Comparison of ENCODE assay signal across 8 cellular contexts in the genomic region with DNA sequence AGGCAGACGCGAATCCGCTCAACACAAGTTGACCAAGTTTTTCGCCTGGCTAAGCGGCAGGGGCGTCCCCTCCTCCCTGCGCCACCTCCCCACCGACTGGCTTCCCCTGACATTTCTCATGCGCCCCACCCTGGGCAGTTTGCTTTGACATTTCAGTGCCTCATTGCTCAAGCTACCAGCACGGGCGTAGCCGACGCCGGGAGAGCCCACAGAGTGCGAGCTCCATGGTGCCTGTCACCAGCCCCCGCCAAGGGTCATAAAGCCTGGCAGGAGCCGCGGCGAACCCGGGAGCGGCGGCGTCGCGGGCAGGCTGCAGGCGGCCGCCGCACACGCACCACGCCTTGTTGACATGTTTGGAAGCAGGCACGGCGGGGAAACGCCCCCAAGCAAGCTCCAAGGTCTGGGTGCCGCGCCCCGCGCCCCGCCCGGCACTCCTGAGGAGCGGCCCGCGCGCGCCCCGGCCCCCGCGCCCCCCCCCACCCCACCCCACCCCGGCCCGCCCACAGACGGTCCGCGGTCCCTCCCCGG. TPM values are rescaled to one million over a fixed set of nuclear protein-coding genes. Genes with fewer than 3 reads are reported as not detected.
DNase-seq lines count a peak whose midpoint lies in the region; TF ChIP-seq lines count a peak whose summit lies in the region.

No MANE protein-coding gene starts in this region.

- H3K4me1 Mint-ChIP-seq in Caco-2 (ENCODE audit: low read depth, unreplicated experiment) (peaks cover 20% of the 10 kb centered on the region), neural crest cell (peaks cover 63% of the 10 kb centered on the region)
- peaks cover 56% of the 10 kb centered on the region for H3K4me1 Mint-ChIP-seq in activated T-helper 2 cell treated with anti-CD3 and anti-CD28 coated beads, Interferon-gamma antibody, Interleukin-2, Interleukin-4, amounts not matched to agents 10 μg/mL and 5 μg/mL and 100 μg/mL, durations not matched to agents 14 hours and 24 hours and 36 hours (ENCODE audit: low read depth)

- intact Hi-C loops in Caco-2 (cut with micrococcal nuclease; ENCODE audit: unreplicated experiment) = loop anchor here (2.0 kb wide), 1 partner anchor 300 kb away; a partner anchor contains a TSS
- intact Hi-C loops in activated T-helper 2 cell treated with anti-CD3 and anti-CD28 coated beads, Interferon-gamma antibody, Interleukin-2, Interleukin-4, amounts not matched to agents 10 μg/mL and 5 μg/mL and 100 μg/mL, durations not matched to agents 14 hours and 24 hours and 36 hours (cut with micrococcal nuclease) = loop anchor here (2.0 to 10.0 kb wide), 5 partner anchors 158 to 1712 kb away; a partner anchor contains a TSS

- no peaks in the 10 kb centered on the region for H3K36me3 Mint-ChIP-seq in Caco-2 (ENCODE audit: insufficient read depth, unreplicated experiment)
- peaks cover 25% of the 10 kb centered on the region for H3K36me3 Mint-ChIP-seq in activated T-helper 2 cell treated with anti-CD3 and anti-CD28 coated beads, Interferon-gamma antibody, Interleukin-2, Interleukin-4, amounts not matched to agents 10 μg/mL and 5 μg/mL and 100 μg/mL, durations not matched to agents 14 hours and 24 hours and 36 hours (ENCODE audit: low read depth)
- peaks cover 3% of the 10 kb centered on the region for H3K36me3 Mint-ChIP-seq in neural crest cell (ENCODE audit: low read depth)

- H3K4me1 ChIP-seq in Caco-2 (peaks cover 22% of the 10 kb centered on the region), stomach smooth muscle (ENCODE audit: control insufficient read depth, insufficient read depth, low read length) (peaks cover 11% of the 10 kb centered on the region)

- peak overlapping the region; percentile 50 for H3K27ac ChIP-seq in stomach smooth muscle (ENCODE audit: low read length)

- TF ChIP-seq CTCF in Caco-2 (IDR thresholded peaks at IDR 0.05; ENCODE audit: insufficient read depth in 1 of 2, low read depth in 1 of 2, low read length in 1 of 2, severe bottlenecking in 1 of 2, unreplicated experiment in 1 of 2) (no peak), GM20000 (IDR thresholded peaks at IDR 0.05; ENCODE audit: extremely low read depth, missing control alignments) (no peak), neural crest cell (conservative IDR thresholded peaks at IDR 0.05) (no peak)

- H3K9ac ChIP-seq in stomach smooth muscle (ENCODE audit: low read length in 2 of 2) = peak overlapping the region; percentile 62 to 73

- H3K9me3 ChIP-seq in Caco-2 (no peaks in the 10 kb centered on the region), stomach smooth muscle (ENCODE audit: control insufficient read depth in 2 of 2, low read length in 2 of 2) (no peaks in the 10 kb centered on the region)

- H3K27me3 Mint-ChIP-seq in Caco-2 (ENCODE audit: insufficient read depth, unreplicated experiment) (no peaks in the 10 kb centered on the region), neural crest cell (ENCODE audit: low read depth) (no peaks in the 10 kb centered on the region)
- H3K27me3 Mint-ChIP-seq in activated T-helper 2 cell treated with anti-CD3 and anti-CD28 coated beads, Interferon-gamma antibody, Interleukin-2, Interleukin-4, amounts not matched to agents 10 μg/mL and 5 μg/mL and 100 μg/mL, durations not matched to agents 14 hours and 24 hours and 36 hours (ENCODE audit: low read depth) = no peaks in the 10 kb centered on the region

- H3K27me3 ChIP-seq in Caco-2 (replicated peaks; ENCODE audit: control insufficient read depth, insufficient read depth, low read length) = no peaks in the 10 kb centered on the region
- no peaks in the 10 kb centered on the region for H3K27me3 ChIP-seq in stomach smooth muscle (ENCODE audit: control insufficient read depth in 1 of 2, insufficient read depth in 2 of 2, low read length in 2 of 2)

- H3K9me3 Mint-ChIP-seq in Caco-2 (ENCODE audit: unreplicated experiment) = no peaks in the 10 kb centered on the region
- H3K9me3 Mint-ChIP-seq in activated T-helper 2 cell treated with anti-CD3 and anti-CD28 coated beads, Interferon-gamma antibody, Interleukin-2, Interleukin-4, amounts not matched to agents 10 μg/mL and 5 μg/mL and 100 μg/mL, durations not matched to agents 14 hours and 24 hours and 36 hours = no peaks in the 10 kb centered on the region
- no peaks in the 10 kb centered on the region for H3K9me3 Mint-ChIP-seq in neural crest cell

- no peaks in the 10 kb centered on the region; the same call in 1 of the 2 replicates for H3K36me3 ChIP-seq in Caco-2 (ENCODE audit: control insufficient read depth, insufficient read depth, low read length)
- H3K36me3 ChIP-seq in stomach smooth muscle (ENCODE audit: control insufficient read depth in 2 of 2, insufficient read depth in 2 of 2, low read length in 2 of 2) = no peaks in the 10 kb centered on the region

- BruUV-seq in Caco-2 (replicated peaks; lab: Mats Ljungman, UMichigan) = no TSS peak

- CTCF ChIA-PET in Caco-2 (lab: Charles Lee) = interaction anchor here (0.6 kb wide), 2 partner anchors 304 to 540 kb away, joined by 3 to 4 read pairs; no protein-coding TSS in a partner anchor

- H3K4me3 ChIP-seq in Caco-2 (ENCODE audit: low read depth, low read length) = peak overlapping the region; percentile 98
- H3K4me3 ChIP-seq in stomach smooth muscle (ENCODE audit: low read length in 2 of 2) = peak overlapping the region; percentile 80 to 90

- H3K27ac Mint-ChIP-seq in Caco-2 (ENCODE audit: unreplicated experiment) (peak overlapping the region; percentile 88), neural crest cell (ENCODE audit: unreplicated experiment) (peak overlapping the region; percentile 87)
- H3K27ac Mint-ChIP-seq in activated T-helper 2 cell treated with anti-CD3 and anti-CD28 coated beads, Interferon-gamma antibody, Interleukin-2, Interleukin-4, amounts not matched to agents 10 μg/mL and 5 μg/mL and 100 μg/mL, durations not matched to agents 14 hours and 24 hours and 36 hours = peak overlapping the region; percentile 95

- DNase-seq in Caco-2 (peak; percentile 83 to 85), GM20000 (ENCODE audit: low spot score) (peak; percentile 83), HT-29 (ENCODE audit: low spot score) (peak; percentile 86), RKO (ENCODE audit: low spot score) (peak; percentile 87), fibroblast of the conjunctiva (ENCODE audit: low read depth) (peak; percentile 38), neural crest cell (ENCODE audit: low read depth, low spot score) (peak; percentile 38)
- peak; percentile 81 for DNase-seq in activated T-helper 2 cell treated with anti-CD3 and anti-CD28 coated beads, Interferon-gamma antibody, Interleukin-2, Interleukin-4, amounts not matched to agents 10 μg/mL and 5 μg/mL and 100 μg/mL, durations not matched to agents 14 hours and 24 hours and 36 hours (ENCODE audit: low spot score)

- POLR2A ChIA-PET in Caco-2 (lab: Charles Lee) = interaction anchor here (0.6 to 1.3 kb wide), 3 partner anchors 16 to 324 kb away, joined by 4 to 8 read pairs (median 7); no protein-coding TSS in a partner anchor

- H3K4me3 Mint-ChIP-seq in Caco-2 (ENCODE audit: unreplicated experiment) (peak overlapping the region; percentile 87), neural crest cell (peak overlapping the region; percentile 96)
- peak overlapping the region; percentile 98 for H3K4me3 Mint-ChIP-seq in activated T-helper 2 cell treated with anti-CD3 and anti-CD28 coated beads, Interferon-gamma antibody, Interleukin-2, Interleukin-4, amounts not matched to agents 10 μg/mL and 5 μg/mL and 100 μg/mL, durations not matched to agents 14 hours and 24 hours and 36 hours (ENCODE audit: low read depth)

RNA-seq across cellular contexts. Expression of a gene that starts 0.6 kb away (rescaled TPM):
- total RNA-seq in Caco-2 (2022) (26.0 and 31.8 TPM in 2 replicates), neural crest cell (21.7 and 25.1 TPM in 2 replicates)
- 40.0 and 49.2 TPM in 2 replicates for total RNA-seq in HT-29 (2014; rRNA removed; shearing (Covaris generic))
- total RNA-seq in activated T-helper 2 cell treated with anti-CD3 and anti-CD28 coated beads, Interferon-gamma antibody, Interleukin-2, Interleukin-4, amounts not matched to agents 10 μg/mL and 5 μg/mL and 100 μg/mL, durations not matched to agents 14 hours and 24 hours and 36 hours = 38.2 and 44.4 TPM in 2 replicates

RNA-seq across cellular contexts. Expression of a gene that starts 34.4 kb away (rescaled TPM):
- total RNA-seq in Caco-2 (2022) (15.4 and 20.1 TPM in 2 replicates), neural crest cell (17.3 and 17.5 TPM in 2 replicates)
- total RNA-seq in HT-29 (2014; rRNA removed; shearing (Covaris generic)) = 11.1 and 11.7 TPM in 2 replicates
- 13.5 and 15.8 TPM in 2 replicates for total RNA-seq in activated T-helper 2 cell treated with anti-CD3 and anti-CD28 coated beads, Interferon-gamma antibody, Interleukin-2, Interleukin-4, amounts not matched to agents 10 μg/mL and 5 μg/mL and 100 μg/mL, durations not matched to agents 14 hours and 24 hours and 36 hours

Comparison
In these comparisons a context has a peak if more than half of its experiments do, and no peak if none do; other contexts are left out.
1. Peak in every context shown above with its lines: DNase-seq, H3K4me3 ChIP-seq and H3K27ac ChIP-seq.